Comparison of ENCODE assay signal across 1 cellular context in genomic region chr5:131622633-131623032, GRCh38.
TF ChIP-seq lines count a peak whose summit lies in the region.

No MANE protein-coding gene starts in this region.

TF ChIP-seq in IMR-90, 13 proteins besides CTCF, POLR2A, EP300 and RAD21 (continued from another document):
- no peak for TF ChIP-seq MAZ (IDR thresholded peaks at IDR 0.05; ENCODE audit: borderline replicate concordance, low read depth, low read length)
